Comparison of ENCODE assay signal across 8 cellular contexts in genomic region chr10:59908808-59909143, GRCh38. TPM values are rescaled to one million over a fixed set of nuclear protein-coding genes. Genes with fewer than 3 reads are reported as not detected.
DNase-seq lines count a peak whose midpoint lies in the region; ATAC-seq and TF ChIP-seq lines count a peak whose summit lies in the region.

No MANE protein-coding gene starts in this region.

- DNase-seq in AG10803 (ENCODE audit: low read depth) (no peak), coronary artery (ENCODE audit: low spot score) (no peak), epidermal melanocyte (ENCODE audit: insufficient read length, low spot score) (no peak), DMS 273 (lab: John Stamatoyannopoulos, UW; ENCODE audit: unreplicated experiment) (no peak)
- no peak for DNase-seq in activated CD4-positive, CD25-positive, alpha-beta regulatory T cell (lab: John Stamatoyannopoulos, UW)

- TF ChIP-seq CTCF in AG10803 (conservative IDR thresholded peaks at IDR 0.05; ENCODE audit: low read length): no peak
- TF ChIP-seq CTCF in coronary artery (IDR thresholded peaks at IDR 0.05): no peak
- TF ChIP-seq CTCF in neural cell (IDR thresholded peaks at IDR 0.05; ENCODE audit: poor library complexity, severe bottlenecking): no peak

- ATAC-seq in GM21526 (IDR thresholded peaks at IDR 0.05; ENCODE audit: low FRiP score, unreplicated experiment): no peak

- TF ChIP-seq EP300 in neural cell (conservative IDR thresholded peaks at IDR 0.05; ENCODE audit: poor library complexity, severe bottlenecking): no peak

- H3K9me2 ChIP-seq in neural cell (ENCODE audit: insufficient read depth, low read length): no peaks in the 10 kb centered on the region

- no peak overlapping the region for H2AFZ ChIP-seq in neural cell (ENCODE audit: low read depth, low read length)

- no peak overlapping the region for H3K4me2 ChIP-seq in neural cell (ENCODE audit: low read length)

- H3K27me3 ChIP-seq in neural cell (ENCODE audit: insufficient read depth, low read depth, low read length): no peaks in the 10 kb centered on the region

- H3K9ac ChIP-seq in neural cell (ENCODE audit: low read length): no peak overlapping the region

- H4K20me1 ChIP-seq in neural cell (ENCODE audit: insufficient read depth): peaks cover 3% of the 10 kb centered on the region

- H3K79me2 ChIP-seq in neural cell (replicated peaks; ENCODE audit: insufficient read depth, low read length): peaks cover 22% of the 10 kb centered on the region

- no peak for TF ChIP-seq RAD21 in neural cell (conservative IDR thresholded peaks at IDR 0.05)

- no peaks in the 10 kb centered on the region for H3K36me3 ChIP-seq in KOPT-K1 (ENCODE audit: insufficient read depth, low read length)
- no peaks in the 10 kb centered on the region for H3K36me3 ChIP-seq in neural cell (ENCODE audit: insufficient read depth, low read length)

- H3K27ac ChIP-seq in KOPT-K1 (ENCODE audit: low read depth, low read length, poor library complexity, severe bottlenecking) (peak overlapping the region; percentile 74), coronary artery (peak overlapping the region; percentile 96 to 97), neural cell (ENCODE audit: low read length) (no peak overlapping the region)

- H3K4me3 ChIP-seq in AG10803 (ENCODE audit: low read length) (peak overlapping the region; percentile 94), coronary artery (peak overlapping the region; percentile 97), neural cell (ENCODE audit: low read length) (peak overlapping the region; percentile 54)

- no peaks in the 10 kb centered on the region for H3F3A ChIP-seq in neural cell (ENCODE audit: insufficient read depth, low read length, poor library complexity, severe bottlenecking)

- peaks cover 4% of the 10 kb centered on the region for H3K9me3 ChIP-seq in KOPT-K1 (ENCODE audit: insufficient read depth, low read length, poor library complexity, severe bottlenecking)
- no peaks in the 10 kb centered on the region for H3K9me3 ChIP-seq in neural cell (ENCODE audit: low read length)

TF ChIP-seq in neural cell, 6 proteins besides CTCF, POLR2A, EP300 and RAD21:
- TF ChIP-seq MXI1 (conservative IDR thresholded peaks at IDR 0.05; ENCODE audit: poor library complexity, severe bottlenecking) (no peak), EZH2 (IDR thresholded peaks at IDR 0.05; ENCODE audit: borderline replicate concordance, insufficient read depth, low read length, poor library complexity, severe bottlenecking) (no peak), TAF1 (IDR thresholded peaks at IDR 0.05; ENCODE audit: low read depth) (no peak), POLR2AphosphoS5 (IDR thresholded peaks at IDR 0.05) (no peak), SMC3 (conservative IDR thresholded peaks at IDR 0.05; ENCODE audit: poor library complexity) (no peak), REST (IDR thresholded peaks at IDR 0.05; ENCODE audit: borderline replicate concordance) (no peak)
TF ChIP-seq in neural cell: peak in this region for 0.

RNA-seq across cellular contexts. Expression of gene CCDC6, which starts 2.4 kb away (rescaled TPM):
- polyA plus RNA-seq in neural cell: 20.1 and 20.4 TPM in 2 replicates
- polyA minus RNA-seq in neural cell: 52.1 and 62.3 TPM in 2 replicates
